24 cellular contexts compared by ENCODE assay signal in genomic region chr15:24944939-24945338, GRCh38.
"Had no signal": no experiment of that assay in that cellular context is flagged by ENCODE, and none has a peak within 500 bp of the region (broad histone marks: within the 10 kb centered on the region; RNA-seq: fewer than 3 reads in every experiment).

No MANE protein-coding gene starts in this region.

- H3K9me3 ChIP-seq: lower lobe of right lung, vagina had no signal

- H3K36me3 ChIP-seq: lower lobe of right lung, vagina had no signal

- H3K27me3 ChIP-seq: vagina had no signal

- H3K27ac Mint-ChIP-seq: activated naive CD8-positive, alpha-beta T cell treated with anti-CD3 and anti-CD28 coated beads, Interleukin-2, amount 10 ng/mL, durations not matched to agents 7 days and 5 days; naive thymus-derived CD4-positive, alpha-beta T cell; stimulated activated effector memory CD8-positive, alpha-beta T cell treated with anti-CD3 and anti-CD28 coated beads, Interleukin-12 subunit alpha, Interleukin-12 subunit beta, amount 100 ng/mL, for 72 hours; stimulated activated naive CD8-positive, alpha-beta T cell treated with anti-CD3 and anti-CD28 coated beads, Interleukin-15, amount 100 ng/mL, for 72 hours; T-helper 17 cell; type B pancreatic cell had no signal

- H3K36me3 Mint-ChIP-seq: stimulated activated effector memory CD8-positive, alpha-beta T cell treated with anti-CD3 and anti-CD28 coated beads, Interleukin-12 subunit alpha, Interleukin-12 subunit beta, amount 100 ng/mL, for 72 hours; type B pancreatic cell had no signal

- H3K27ac ChIP-seq: lower lobe of right lung, vagina had no signal

- H3K4me3 Mint-ChIP-seq: activated naive CD8-positive, alpha-beta T cell treated with anti-CD3 and anti-CD28 coated beads, Interleukin-2, amount 10 ng/mL, durations not matched to agents 7 days and 5 days; naive thymus-derived CD4-positive, alpha-beta T cell; neural crest cell; stimulated activated effector memory CD8-positive, alpha-beta T cell treated with anti-CD3 and anti-CD28 coated beads, Interleukin-12 subunit alpha, Interleukin-12 subunit beta, amount 100 ng/mL, for 72 hours; stimulated activated naive CD8-positive, alpha-beta T cell treated with anti-CD3 and anti-CD28 coated beads, Interleukin-15, amount 100 ng/mL, for 72 hours; T-helper 17 cell; type B pancreatic cell had no signal

- H3K4me1 Mint-ChIP-seq: activated naive CD8-positive, alpha-beta T cell treated with anti-CD3 and anti-CD28 coated beads, Interleukin-2, amount 10 ng/mL, durations not matched to agents 7 days and 5 days; naive thymus-derived CD4-positive, alpha-beta T cell; stimulated activated effector memory CD8-positive, alpha-beta T cell treated with anti-CD3 and anti-CD28 coated beads, Interleukin-12 subunit alpha, Interleukin-12 subunit beta, amount 100 ng/mL, for 72 hours; stimulated activated naive CD8-positive, alpha-beta T cell treated with anti-CD3 and anti-CD28 coated beads, Interleukin-15, amount 100 ng/mL, for 72 hours; T-helper 17 cell had no signal

- H3K27me3 Mint-ChIP-seq: activated naive CD8-positive, alpha-beta T cell treated with anti-CD3 and anti-CD28 coated beads, Interleukin-2, amount 10 ng/mL, durations not matched to agents 7 days and 5 days; naive thymus-derived CD4-positive, alpha-beta T cell; stimulated activated naive CD8-positive, alpha-beta T cell treated with anti-CD3 and anti-CD28 coated beads, Interleukin-15, amount 100 ng/mL, for 72 hours; T-helper 17 cell; type B pancreatic cell had no signal

- ATAC-seq: esophagus mucosa; left cardiac atrium; lower lobe of right lung; naive thymus-derived CD4-positive, alpha-beta T cell; sciatic nerve; stimulated activated effector memory CD8-positive, alpha-beta T cell treated with anti-CD3 and anti-CD28 coated beads, Interleukin-12 subunit alpha, Interleukin-12 subunit beta, amount 100 ng/mL, for 72 hours; stimulated activated naive CD8-positive, alpha-beta T cell treated with anti-CD3 and anti-CD28 coated beads, Interleukin-15, amount 100 ng/mL, for 72 hours; T-helper 17 cell had no signal

- DNase-seq: activated CD4-positive, alpha-beta T cell treated with anti-CD3 and anti-CD28 coated beads for 4 hours; activated CD4-positive, alpha-beta T cell treated with anti-CD3 and anti-CD28 coated beads, Interleukin-2, amount 50 U/mL, for 48 hours; activated CD4-positive, CD25-positive, alpha-beta regulatory T cell; activated naive CD4-positive, alpha-beta T cell treated with Interleukin-2 at 50 U/mL for 16 hours; activated naive CD8-positive, alpha-beta T cell treated with anti-CD3 and anti-CD28 coated beads, Interleukin-2, amount 10 ng/mL, durations not matched to agents 7 days and 5 days; activated T-cell treated with anti-CD3 and anti-CD28 coated beads, Interleukin-2, amount 50 U/mL, for 48 hours; dermis blood vessel endothelial cell; effector CD8-positive, alpha-beta T cell; glutamatergic neuron; islet precursor cell; left cardiac atrium; lower lobe of right lung; naive thymus-derived CD4-positive, alpha-beta T cell; occipital lobe; small intestine; stimulated activated CD4-positive, alpha-beta T cell treated with anti-CD3 and anti-CD28 coated beads, Interleukin-2, amount 100 ng/mL, for 24 hours; stimulated activated naive CD8-positive, alpha-beta T cell treated with anti-CD3 and anti-CD28 coated beads, Interleukin-15, amount 100 ng/mL, for 72 hours; T-helper 17 cell had no signal

- H3K4me1 ChIP-seq: lower lobe of right lung, vagina had no signal

- H3K4me3 ChIP-seq: lower lobe of right lung, vagina had no signal

- H3K9me3 Mint-ChIP-seq: neural crest cell, type B pancreatic cell had no signal
